In the genomic region with DNA sequence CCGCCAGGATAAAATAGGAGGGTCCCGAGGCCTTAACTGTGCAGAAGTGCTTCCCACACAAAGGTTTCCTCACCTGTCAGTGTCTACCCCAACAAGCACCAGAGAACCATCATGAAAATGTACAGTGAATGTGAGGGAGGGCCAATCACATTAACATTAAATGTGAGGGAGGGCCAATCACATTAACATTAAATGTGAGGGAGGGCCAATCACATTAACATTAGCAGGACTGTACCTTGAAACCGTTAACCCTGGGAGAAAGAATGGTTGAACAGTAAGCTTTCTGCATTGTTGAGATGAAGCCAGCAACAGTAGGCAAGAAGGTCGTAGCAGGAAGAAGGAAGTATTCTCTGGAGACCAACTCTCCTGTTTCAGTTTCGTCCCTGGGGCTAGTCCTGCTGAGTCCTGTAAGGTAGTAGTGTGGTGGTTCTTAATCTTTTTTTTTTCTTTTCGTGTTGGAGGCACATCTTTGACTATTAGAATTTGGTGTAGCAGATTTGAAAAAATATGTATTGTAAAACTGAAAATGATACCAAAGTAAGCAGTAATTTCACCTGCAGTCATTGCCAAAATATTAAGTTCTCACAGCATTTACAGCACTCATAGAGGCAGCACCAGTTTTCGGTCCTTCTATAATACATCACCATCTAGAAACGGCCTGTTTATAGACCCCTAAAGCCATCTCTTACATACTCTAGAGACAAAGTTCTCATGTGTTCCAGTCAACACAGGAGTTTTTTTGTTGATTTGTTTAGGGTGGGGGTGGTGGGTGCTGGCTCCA, we compare ENCODE assay signal across 9 cellular contexts.
A peak's percentile ranks its signal among the peaks of the same experiment; 100 is the strongest.
DNase-seq lines count a peak whose midpoint lies in the region; ATAC-seq and TF ChIP-seq lines count a peak whose summit lies in the region.
"Had no signal": no experiment of that assay in that cellular context is flagged by ENCODE, and none has a peak within 500 bp of the region (broad histone marks: within the 10 kb centered on the region; RNA-seq: fewer than 3 reads in every experiment).

No MANE protein-coding gene starts in this region.

- no peaks in the 10 kb centered on the region for H3K36me3 ChIP-seq in GM06990 (ENCODE audit: control insufficient read depth, insufficient read depth, low read length)

- intact Hi-C loops in activated CD4-positive, alpha-beta memory T cell treated with anti-CD3 and anti-CD28 coated beads for 36 hours (cut with micrococcal nuclease), result no loop called here

- no peak overlapping the region; the same call in 1 of the 2 replicates for H3K4me3 ChIP-seq in GM06990 (replicated peaks; ENCODE audit: low read depth, low read length)

- H3K9me3 Mint-ChIP-seq in activated CD4-positive, alpha-beta memory T cell treated with anti-CD3 and anti-CD28 coated beads for 36 hours, result no peaks in the 10 kb centered on the region
- no peaks in the 10 kb centered on the region for H3K9me3 Mint-ChIP-seq in stimulated activated naive CD8-positive, alpha-beta T cell treated with anti-CD3 and anti-CD28 coated beads, Interleukin-15, amount 100 ng/mL, for 72 hours
- H3K9me3 Mint-ChIP-seq: central memory CD8-positive, alpha-beta T cell had no signal

- no peaks in the 10 kb centered on the region for H3K27me3 ChIP-seq in GM06990 (replicated peaks; ENCODE audit: control insufficient read depth, insufficient read depth, low read length)

- POLR2A ChIA-PET in activated CD4-positive, alpha-beta memory T cell treated with anti-CD3 and anti-CD28 coated beads for 36 hours (lab: Charles Lee), result interaction anchor here (0.7 kb wide), 1 partner anchor 61 kb away, joined by 5 read pairs; no protein-coding TSS in a partner anchor

- H3K27ac Mint-ChIP-seq in activated CD4-positive, alpha-beta memory T cell treated with anti-CD3 and anti-CD28 coated beads for 36 hours, result peak overlapping the region; percentile 2
- peak overlapping the region in 1 of 2 donors; percentile 68 for H3K27ac Mint-ChIP-seq in stimulated activated naive CD8-positive, alpha-beta T cell treated with anti-CD3 and anti-CD28 coated beads, Interleukin-15, amount 100 ng/mL, for 72 hours

- H3K36me3 Mint-ChIP-seq in activated CD4-positive, alpha-beta memory T cell treated with anti-CD3 and anti-CD28 coated beads for 36 hours, result no peaks in the 10 kb centered on the region

- DNase-seq in GM06990 (ENCODE audit: extremely low read depth, insufficient read length) (peak; percentile 39), SHP77 treated with DMSO at 0.1 percent for 48 hours (lab: John Stamatoyannopoulos, UW) (no peak), HUDEP-2 (lab: John Stamatoyannopoulos, UW; ENCODE audit: unreplicated experiment in 76 of 76) (no peak), retina (no peak)
- DNase-seq in activated CD4-positive, alpha-beta memory T cell treated with anti-CD3 and anti-CD28 coated beads for 36 hours, result no peak
- DNase-seq in stimulated activated naive CD8-positive, alpha-beta T cell treated with anti-CD3 and anti-CD28 coated beads, Interleukin-15, amount 100 ng/mL, for 72 hours, result no peak

- H3K4me1 Mint-ChIP-seq in activated CD4-positive, alpha-beta memory T cell treated with anti-CD3 and anti-CD28 coated beads for 36 hours (ENCODE audit: low read depth), result peaks cover 24% of the 10 kb centered on the region
- peaks cover 29% of the 10 kb centered on the region for H3K4me1 Mint-ChIP-seq in stimulated activated naive CD8-positive, alpha-beta T cell treated with anti-CD3 and anti-CD28 coated beads, Interleukin-15, amount 100 ng/mL, for 72 hours

- no peaks in the 10 kb centered on the region for H3K27me3 Mint-ChIP-seq in activated CD4-positive, alpha-beta memory T cell treated with anti-CD3 and anti-CD28 coated beads for 36 hours
- no peaks in the 10 kb centered on the region for H3K27me3 Mint-ChIP-seq in stimulated activated naive CD8-positive, alpha-beta T cell treated with anti-CD3 and anti-CD28 coated beads, Interleukin-15, amount 100 ng/mL, for 72 hours

- CTCF ChIA-PET in activated CD4-positive, alpha-beta memory T cell treated with anti-CD3 and anti-CD28 coated beads for 36 hours (lab: Charles Lee), result no interaction called here

- TF ChIP-seq CTCF in GM06990 (IDR thresholded peaks at IDR 0.05; ENCODE audit: insufficient read depth, low read length, poor library complexity, severe bottlenecking), result no peak

- ATAC-seq in GM19372 (IDR thresholded peaks at IDR 0.05; ENCODE audit: low read depth, unreplicated experiment), result peak; percentile 99
- ATAC-seq in HG03354 (IDR thresholded peaks at IDR 0.05; ENCODE audit: poor library complexity, severe bottlenecking, unreplicated experiment), result peak; percentile 98
- peak; percentile 47 for ATAC-seq in stimulated activated naive CD8-positive, alpha-beta T cell treated with anti-CD3 and anti-CD28 coated beads, Interleukin-15, amount 100 ng/mL, for 72 hours

- H3K4me3 Mint-ChIP-seq in activated CD4-positive, alpha-beta memory T cell treated with anti-CD3 and anti-CD28 coated beads for 36 hours, result no peak overlapping the region
- peak overlapping the region in 1 of 2 donors; percentile 48 for H3K4me3 Mint-ChIP-seq in stimulated activated naive CD8-positive, alpha-beta T cell treated with anti-CD3 and anti-CD28 coated beads, Interleukin-15, amount 100 ng/mL, for 72 hours
- H3K4me3 Mint-ChIP-seq: central memory CD8-positive, alpha-beta T cell had no signal

Comparison
In these comparisons a context has a peak if more than half of its experiments do, and no peak if none do; other contexts are left out.
1. ATAC-seq: peak in every context shown above with its lines; median percentile 99 in GM19372; 98 in HG03354; 47 in stimulated activated naive CD8-positive, alpha-beta T cell treated with anti-CD3 and anti-CD28 coated beads, Interleukin-15, amount 100 ng/mL, for 72 hours.